Comparison of ENCODE assay signal across 21 cellular contexts in genomic region chr4:120839974-120840751, GRCh38.
"Had no signal": no experiment of that assay in that cellular context is flagged by ENCODE, and none has a peak within 500 bp of the region (broad histone marks: within the 10 kb centered on the region; RNA-seq: fewer than 3 reads in every experiment).

No MANE protein-coding gene starts in this region.

- H3K9me3 ChIP-seq: adrenal gland, breast epithelium, left lung, thyroid gland had no signal

- DNase-seq: activated CD4-positive, alpha-beta T cell treated with anti-CD3 and anti-CD28 coated beads, Interleukin-2, amount 10 ng/mL, durations not matched to agents 7 days and 5 days; activated CD4-positive, CD25-positive, alpha-beta regulatory T cell treated with anti-CD3 and anti-CD28 coated beads, Interleukin-2, amount 50 U/mL, for 72 hours; activated CD8-positive, alpha-beta T cell treated with anti-CD3 and anti-CD28 coated beads, Interleukin-2, amount 10 ng/mL, durations not matched to agents 7 days and 5 days; adrenal gland; cerebellar nuclear complex; cortex of kidney; endodermal cell; stimulated activated CD4-positive, alpha-beta T cell treated with anti-CD3 and anti-CD28 coated beads, Interleukin-4, amount 100 ng/mL, for 24 hours; stimulated activated naive CD8-positive, alpha-beta T cell treated with anti-CD3 and anti-CD28 coated beads, Interleukin-15, Interleukin-2, amounts not matched to agents 100 U/mL and 50 U/mL, for 24 hours; thyroid gland; WERI-Rb-1 had no signal

- H3K79me2 ChIP-seq: parathyroid adenoma had no signal

- H3K27ac Mint-ChIP-seq: activated CD4-positive, alpha-beta T cell treated with anti-CD3 and anti-CD28 coated beads, Interleukin-2, amount 10 ng/mL, durations not matched to agents 7 days and 5 days; activated CD8-positive, alpha-beta T cell treated with anti-CD3 and anti-CD28 coated beads, Interleukin-2, amount 10 ng/mL, durations not matched to agents 7 days and 5 days; activated naive CD8-positive, alpha-beta T cell; activated T-helper 1 cell treated with anti-CD3 and anti-CD28 coated beads, Interleukin-12 subunit alpha, Interleukin-12 subunit beta, Interleukin-2, Interleukin-4 antibody, amounts not matched to agents 30 ng/mL and 10 ng/mL and 1 ng/mL, durations not matched to agents 14 hours and 24 hours and 36 hours; endodermal cell; memory B cell; nephron had no signal

- H3K36me3 Mint-ChIP-seq: activated naive CD8-positive, alpha-beta T cell; memory B cell had no signal

- ATAC-seq: activated CD8-positive, alpha-beta T cell treated with anti-CD3 and anti-CD28 coated beads, Interleukin-2, amount 10 ng/mL, durations not matched to agents 7 days and 5 days; left lung; stimulated activated naive CD8-positive, alpha-beta T cell treated with anti-CD3 and anti-CD28 coated beads, Interleukin-15, Interleukin-2, amounts not matched to agents 100 U/mL and 50 U/mL, for 24 hours had no signal

- FAIRE-seq: astrocyte, keratinocyte, TTC549 had no signal

- H3K4me1 Mint-ChIP-seq: memory B cell had no signal

- H3K4me1 ChIP-seq: adrenal gland, breast epithelium, parathyroid adenoma had no signal

- H3K36me3 ChIP-seq: adrenal gland, breast epithelium, left lung, thyroid gland, WERI-Rb-1 had no signal

- H3K9me3 Mint-ChIP-seq: activated CD4-positive, alpha-beta T cell treated with anti-CD3 and anti-CD28 coated beads, Interleukin-2, amount 10 ng/mL, durations not matched to agents 7 days and 5 days; activated T-helper 1 cell treated with anti-CD3 and anti-CD28 coated beads, Interleukin-12 subunit alpha, Interleukin-12 subunit beta, Interleukin-2, Interleukin-4 antibody, amounts not matched to agents 30 ng/mL and 10 ng/mL and 1 ng/mL, durations not matched to agents 14 hours and 24 hours and 36 hours; endodermal cell; nephron had no signal

- H3K27ac ChIP-seq: adrenal gland, breast epithelium, left lung, parathyroid adenoma, thyroid gland, WERI-Rb-1 had no signal

- H3K4me3 ChIP-seq: adrenal gland, breast epithelium, left lung, thyroid gland had no signal

- H3K27me3 Mint-ChIP-seq: activated CD4-positive, alpha-beta T cell treated with anti-CD3 and anti-CD28 coated beads, Interleukin-2, amount 10 ng/mL, durations not matched to agents 7 days and 5 days; activated naive CD8-positive, alpha-beta T cell; memory B cell had no signal

- H2AFZ ChIP-seq: parathyroid adenoma had no signal

- H3K4me3 Mint-ChIP-seq: activated CD4-positive, alpha-beta T cell treated with anti-CD3 and anti-CD28 coated beads, Interleukin-2, amount 10 ng/mL, durations not matched to agents 7 days and 5 days; activated CD8-positive, alpha-beta T cell treated with anti-CD3 and anti-CD28 coated beads, Interleukin-2, amount 10 ng/mL, durations not matched to agents 7 days and 5 days; activated naive CD8-positive, alpha-beta T cell; activated T-helper 1 cell treated with anti-CD3 and anti-CD28 coated beads, Interleukin-12 subunit alpha, Interleukin-12 subunit beta, Interleukin-2, Interleukin-4 antibody, amounts not matched to agents 30 ng/mL and 10 ng/mL and 1 ng/mL, durations not matched to agents 14 hours and 24 hours and 36 hours; endodermal cell; memory B cell; nephron had no signal

- H3K9ac ChIP-seq: parathyroid adenoma had no signal

- H3K27me3 ChIP-seq: adrenal gland, breast epithelium, left lung, thyroid gland had no signal
